ENCODE assay signal across 18 cellular contexts in the genomic region with DNA sequence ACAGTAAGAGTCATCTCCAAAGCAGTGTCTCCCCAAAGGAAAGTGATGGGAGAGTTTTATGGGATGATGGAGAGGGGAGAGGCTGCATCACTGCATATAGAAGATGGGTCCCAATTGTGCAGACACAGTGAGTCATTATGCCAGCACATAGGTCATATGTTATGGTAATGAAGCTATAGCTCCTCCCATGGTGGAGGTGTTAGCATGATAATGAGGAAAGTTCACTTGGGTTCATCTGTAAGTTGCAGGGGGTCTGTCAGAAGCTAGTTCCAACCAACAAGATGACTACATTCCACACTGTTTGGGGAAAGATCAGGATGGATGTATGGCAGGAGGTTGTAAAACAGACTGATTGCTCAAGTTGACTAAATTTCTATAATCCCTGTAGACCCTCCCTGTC.
"Had no signal": no experiment of that assay in that cellular context is flagged by ENCODE, and none has a peak within 500 bp of the region (broad histone marks: within the 10 kb centered on the region; RNA-seq: fewer than 3 reads in every experiment).

No MANE protein-coding gene starts in this region.

- H3K4me2 ChIP-seq: smooth muscle cell had no signal

- H3K36me3 ChIP-seq: esophagus squamous epithelium, left ventricle myocardium inferior, right lobe of liver, stomach had no signal

- ATAC-seq: activated CD4-positive, alpha-beta T cell treated with anti-CD3 and anti-CD28 coated beads for 36 hours; activated CD8-positive, alpha-beta memory T cell treated with anti-CD3 and anti-CD28 coated beads, Interleukin-2, amount 10 ng/mL, durations not matched to agents 7 days and 5 days; psoas muscle; right lobe of liver; stimulated activated effector memory CD8-positive, alpha-beta T cell treated with anti-CD3 and anti-CD28 coated beads, Interleukin-12 subunit alpha, Interleukin-12 subunit beta, amount 100 ng/mL, for 72 hours had no signal

- H3K9me3 ChIP-seq: esophagus squamous epithelium, left ventricle myocardium inferior, psoas muscle, right lobe of liver, stomach had no signal

- H3K4me1 ChIP-seq: esophagus squamous epithelium, left ventricle myocardium inferior, psoas muscle, right lobe of liver, stomach had no signal

- H3K4me3 ChIP-seq: esophagus squamous epithelium, left ventricle myocardium inferior, psoas muscle, right lobe of liver, smooth muscle cell, stomach had no signal

- H3K27me3 ChIP-seq: esophagus squamous epithelium, right lobe of liver, stomach had no signal

- H3K27ac ChIP-seq: esophagus squamous epithelium, left ventricle myocardium inferior, psoas muscle, right lobe of liver, stomach had no signal

- DNase-seq: activated CD4-positive, alpha-beta T cell treated with anti-CD3 and anti-CD28 coated beads for 36 hours; activated CD4-positive, alpha-beta T cell treated with anti-CD3 and anti-CD28 coated beads, Interleukin-2, amount 50 U/mL, for 48 hours; activated CD8-positive, alpha-beta memory T cell treated with anti-CD3 and anti-CD28 coated beads, Interleukin-2, amount 10 ng/mL, durations not matched to agents 7 days and 5 days; activated naive CD4-positive, alpha-beta T cell; activated naive CD8-positive, alpha-beta T cell treated with anti-CD3 and anti-CD28 coated beads for 36 hours; amygdala; dermis blood vessel endothelial cell; effector memory CD4-positive, alpha-beta T cell; esophagus squamous epithelium; kidney glomerular epithelial cell; left ventricle myocardium inferior; mammary epithelial cell; psoas muscle; right lobe of liver; stimulated activated CD4-positive, alpha-beta T cell treated with anti-CD3 and anti-CD28 coated beads, Interleukin-4, amount 100 ng/mL, for 1 hour; stomach had no signal
